ENCODE assay signal across 1 cellular context in the genomic region with DNA sequence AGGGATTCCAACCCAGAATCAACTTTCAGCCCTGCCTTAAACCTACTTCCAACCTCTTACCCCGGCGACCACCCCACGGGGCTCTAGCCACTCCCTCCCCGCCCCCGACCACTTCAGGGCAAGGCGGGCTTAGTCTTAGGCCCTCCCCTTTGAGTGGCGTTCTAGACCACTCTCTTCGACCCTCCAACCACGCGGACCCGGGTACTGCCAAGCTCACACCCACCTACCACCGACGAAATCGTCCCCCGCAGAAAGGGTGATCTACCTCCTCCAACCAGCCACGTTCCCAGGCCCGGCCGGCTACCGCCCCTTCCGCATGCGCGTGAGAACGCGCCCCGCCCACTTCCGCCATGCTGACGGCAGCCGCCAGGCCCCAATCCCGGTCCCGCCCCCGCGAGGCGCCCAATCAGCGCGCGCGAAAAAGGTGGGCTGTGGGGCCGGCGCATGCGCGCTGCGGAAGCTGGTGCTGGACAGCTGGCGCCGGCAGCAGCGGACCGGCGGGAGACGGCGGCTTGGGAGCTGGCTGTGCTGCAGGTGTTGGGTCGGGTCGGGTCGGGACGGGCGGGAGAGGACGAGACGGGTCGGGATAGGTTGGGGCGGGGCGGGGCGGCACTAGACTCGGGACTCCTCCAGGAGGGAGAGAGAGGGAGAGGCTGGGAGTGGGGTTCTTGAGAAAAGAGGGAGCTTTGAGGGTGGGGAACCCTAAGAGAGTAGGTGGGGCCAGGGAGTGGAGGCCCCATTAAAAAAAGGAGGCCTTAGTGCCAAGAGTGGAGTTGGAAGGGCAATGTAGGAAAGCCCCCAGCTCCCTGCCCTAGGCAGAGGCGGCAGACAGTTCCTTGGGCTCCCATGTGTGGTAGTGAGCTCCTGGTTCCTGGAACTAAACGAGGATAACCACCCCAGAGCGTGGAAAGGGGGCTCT.
TF ChIP-seq lines count a peak whose summit lies in the region.

A gene with protein sequence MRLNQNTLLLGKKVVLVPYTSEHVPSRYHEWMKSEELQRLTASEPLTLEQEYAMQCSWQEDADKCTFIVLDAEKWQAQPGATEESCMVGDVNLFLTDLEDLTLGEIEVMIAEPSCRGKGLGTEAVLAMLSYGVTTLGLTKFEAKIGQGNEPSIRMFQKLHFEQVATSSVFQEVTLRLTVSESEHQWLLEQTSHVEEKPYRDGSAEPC (minus strand): TSS at position 302 of the 919 bp plus-strand sequence. CDS start 647 bp downstream, outside the sequence.

TF ChIP-seq in HEK293, 187 proteins besides CTCF, POLR2A, EP300 and RAD21 (continued from another document):
- TF ChIP-seq, protein P1, sequence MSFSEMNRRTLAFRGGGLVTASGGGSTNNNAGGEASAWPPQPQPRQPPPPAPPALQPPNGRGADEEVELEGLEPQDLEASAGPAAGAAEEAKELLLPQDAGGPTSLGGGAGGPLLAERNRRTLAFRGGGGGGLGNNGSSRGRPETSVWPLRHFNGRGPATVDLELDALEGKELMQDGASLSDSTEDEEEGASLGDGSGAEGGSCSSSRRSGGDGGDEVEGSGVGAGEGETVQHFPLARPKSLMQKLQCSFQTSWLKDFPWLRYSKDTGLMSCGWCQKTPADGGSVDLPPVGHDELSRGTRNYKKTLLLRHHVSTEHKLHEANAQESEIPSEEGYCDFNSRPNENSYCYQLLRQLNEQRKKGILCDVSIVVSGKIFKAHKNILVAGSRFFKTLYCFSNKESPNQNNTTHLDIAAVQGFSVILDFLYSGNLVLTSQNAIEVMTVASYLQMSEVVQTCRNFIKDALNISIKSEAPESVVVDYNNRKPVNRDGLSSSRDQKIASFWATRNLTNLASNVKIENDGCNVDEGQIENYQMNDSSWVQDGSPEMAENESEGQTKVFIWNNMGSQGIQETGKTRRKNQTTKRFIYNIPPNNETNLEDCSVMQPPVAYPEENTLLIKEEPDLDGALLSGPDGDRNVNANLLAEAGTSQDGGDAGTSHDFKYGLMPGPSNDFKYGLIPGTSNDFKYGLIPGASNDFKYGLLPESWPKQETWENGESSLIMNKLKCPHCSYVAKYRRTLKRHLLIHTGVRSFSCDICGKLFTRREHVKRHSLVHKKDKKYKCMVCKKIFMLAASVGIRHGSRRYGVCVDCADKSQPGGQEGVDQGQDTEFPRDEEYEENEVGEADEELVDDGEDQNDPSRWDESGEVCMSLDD (tag by site-specific recombination; IDR thresholded peaks at IDR 0.05), result no peak
- TF ChIP-seq ZNF792 (tag by site-specific recombination; IDR thresholded peaks at IDR 0.05) (no peak), ZEB2 (tag by site-specific recombination; IDR thresholded peaks at IDR 0.05) (0 out of 2 replicates have a peak, but pooled peaks have one; percentile 46), ZNF776 (tag by site-specific recombination; IDR thresholded peaks at IDR 0.05; ENCODE audit: borderline replicate concordance) (no peak), ZNF350 (tag by site-specific recombination; IDR thresholded peaks at IDR 0.05) (no peak), HOXD13 (CRISPR knock-in tag; IDR thresholded peaks at IDR 0.05; ENCODE audit: borderline replicate concordance) (no peak), ZFP69B (tag by site-specific recombination; IDR thresholded peaks at IDR 0.05) (peak; percentile 65), ZNF561 (tag by site-specific recombination; IDR thresholded peaks at IDR 0.05; ENCODE audit: borderline replicate concordance) (peak; percentile 96), ZNF133 (tag by site-specific recombination; IDR thresholded peaks at IDR 0.05) (no peak), ZNF473 (tag by site-specific recombination; IDR thresholded peaks at IDR 0.05) (no peak), ZNF843 (tag by site-specific recombination; IDR thresholded peaks at IDR 0.05) (peak; percentile 36; the same call in 1 of the 2 replicates), ZXDB (tag by site-specific recombination; IDR thresholded peaks at IDR 0.05) (no peak), KLF8 (tag by site-specific recombination; IDR thresholded peaks at IDR 0.05) (peak; percentile 88), BCL11B (tag by site-specific recombination; IDR thresholded peaks at IDR 0.05; ENCODE audit: low read depth) (no peak), ZNF423 (tag by site-specific recombination; IDR thresholded peaks at IDR 0.05) (no peak), ZNF155 (tag by site-specific recombination; IDR thresholded peaks at IDR 0.05) (no peak)
- TF ChIP-seq, protein P2, sequence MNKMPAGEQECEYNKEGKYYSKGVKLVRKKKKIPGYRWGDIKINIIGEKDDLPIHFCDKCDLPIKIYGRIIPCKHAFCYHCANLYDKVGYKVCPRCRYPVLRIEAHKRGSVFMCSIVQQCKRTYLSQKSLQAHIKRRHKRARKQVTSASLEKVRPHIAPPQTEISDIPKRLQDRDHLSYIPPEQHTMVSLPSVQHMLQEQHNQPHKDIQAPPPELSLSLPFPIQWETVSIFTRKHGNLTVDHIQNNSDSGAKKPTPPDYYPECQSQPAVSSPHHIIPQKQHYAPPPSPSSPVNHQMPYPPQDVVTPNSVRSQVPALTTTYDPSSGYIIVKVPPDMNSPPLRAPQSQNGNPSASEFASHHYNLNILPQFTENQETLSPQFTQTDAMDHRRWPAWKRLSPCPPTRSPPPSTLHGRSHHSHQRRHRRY (tag by site-specific recombination; IDR thresholded peaks at IDR 0.05), result no peak
- TF ChIP-seq, protein P3, sequence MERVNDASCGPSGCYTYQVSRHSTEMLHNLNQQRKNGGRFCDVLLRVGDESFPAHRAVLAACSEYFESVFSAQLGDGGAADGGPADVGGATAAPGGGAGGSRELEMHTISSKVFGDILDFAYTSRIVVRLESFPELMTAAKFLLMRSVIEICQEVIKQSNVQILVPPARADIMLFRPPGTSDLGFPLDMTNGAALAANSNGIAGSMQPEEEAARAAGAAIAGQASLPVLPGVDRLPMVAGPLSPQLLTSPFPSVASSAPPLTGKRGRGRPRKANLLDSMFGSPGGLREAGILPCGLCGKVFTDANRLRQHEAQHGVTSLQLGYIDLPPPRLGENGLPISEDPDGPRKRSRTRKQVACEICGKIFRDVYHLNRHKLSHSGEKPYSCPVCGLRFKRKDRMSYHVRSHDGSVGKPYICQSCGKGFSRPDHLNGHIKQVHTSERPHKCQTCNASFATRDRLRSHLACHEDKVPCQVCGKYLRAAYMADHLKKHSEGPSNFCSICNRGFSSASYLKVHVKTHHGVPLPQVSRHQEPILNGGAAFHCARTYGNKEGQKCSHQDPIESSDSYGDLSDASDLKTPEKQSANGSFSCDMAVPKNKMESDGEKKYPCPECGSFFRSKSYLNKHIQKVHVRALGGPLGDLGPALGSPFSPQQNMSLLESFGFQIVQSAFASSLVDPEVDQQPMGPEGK (tag by site-specific recombination; IDR thresholded peaks at IDR 0.05), result peak; percentile 67
- TF ChIP-seq, protein P4, sequence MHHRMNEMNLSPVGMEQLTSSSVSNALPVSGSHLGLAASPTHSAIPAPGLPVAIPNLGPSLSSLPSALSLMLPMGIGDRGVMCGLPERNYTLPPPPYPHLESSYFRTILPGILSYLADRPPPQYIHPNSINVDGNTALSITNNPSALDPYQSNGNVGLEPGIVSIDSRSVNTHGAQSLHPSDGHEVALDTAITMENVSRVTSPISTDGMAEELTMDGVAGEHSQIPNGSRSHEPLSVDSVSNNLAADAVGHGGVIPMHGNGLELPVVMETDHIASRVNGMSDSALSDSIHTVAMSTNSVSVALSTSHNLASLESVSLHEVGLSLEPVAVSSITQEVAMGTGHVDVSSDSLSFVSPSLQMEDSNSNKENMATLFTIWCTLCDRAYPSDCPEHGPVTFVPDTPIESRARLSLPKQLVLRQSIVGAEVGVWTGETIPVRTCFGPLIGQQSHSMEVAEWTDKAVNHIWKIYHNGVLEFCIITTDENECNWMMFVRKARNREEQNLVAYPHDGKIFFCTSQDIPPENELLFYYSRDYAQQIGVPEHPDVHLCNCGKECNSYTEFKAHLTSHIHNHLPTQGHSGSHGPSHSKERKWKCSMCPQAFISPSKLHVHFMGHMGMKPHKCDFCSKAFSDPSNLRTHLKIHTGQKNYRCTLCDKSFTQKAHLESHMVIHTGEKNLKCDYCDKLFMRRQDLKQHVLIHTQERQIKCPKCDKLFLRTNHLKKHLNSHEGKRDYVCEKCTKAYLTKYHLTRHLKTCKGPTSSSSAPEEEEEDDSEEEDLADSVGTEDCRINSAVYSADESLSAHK (tag by site-specific recombination; IDR thresholded peaks at IDR 0.05), result no peak
- TF ChIP-seq, protein P5, sequence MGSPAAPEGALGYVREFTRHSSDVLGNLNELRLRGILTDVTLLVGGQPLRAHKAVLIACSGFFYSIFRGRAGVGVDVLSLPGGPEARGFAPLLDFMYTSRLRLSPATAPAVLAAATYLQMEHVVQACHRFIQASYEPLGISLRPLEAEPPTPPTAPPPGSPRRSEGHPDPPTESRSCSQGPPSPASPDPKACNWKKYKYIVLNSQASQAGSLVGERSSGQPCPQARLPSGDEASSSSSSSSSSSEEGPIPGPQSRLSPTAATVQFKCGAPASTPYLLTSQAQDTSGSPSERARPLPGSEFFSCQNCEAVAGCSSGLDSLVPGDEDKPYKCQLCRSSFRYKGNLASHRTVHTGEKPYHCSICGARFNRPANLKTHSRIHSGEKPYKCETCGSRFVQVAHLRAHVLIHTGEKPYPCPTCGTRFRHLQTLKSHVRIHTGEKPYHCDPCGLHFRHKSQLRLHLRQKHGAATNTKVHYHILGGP (tag by site-specific recombination; IDR thresholded peaks at IDR 0.05), result no peak
- TF ChIP-seq, protein P6, sequence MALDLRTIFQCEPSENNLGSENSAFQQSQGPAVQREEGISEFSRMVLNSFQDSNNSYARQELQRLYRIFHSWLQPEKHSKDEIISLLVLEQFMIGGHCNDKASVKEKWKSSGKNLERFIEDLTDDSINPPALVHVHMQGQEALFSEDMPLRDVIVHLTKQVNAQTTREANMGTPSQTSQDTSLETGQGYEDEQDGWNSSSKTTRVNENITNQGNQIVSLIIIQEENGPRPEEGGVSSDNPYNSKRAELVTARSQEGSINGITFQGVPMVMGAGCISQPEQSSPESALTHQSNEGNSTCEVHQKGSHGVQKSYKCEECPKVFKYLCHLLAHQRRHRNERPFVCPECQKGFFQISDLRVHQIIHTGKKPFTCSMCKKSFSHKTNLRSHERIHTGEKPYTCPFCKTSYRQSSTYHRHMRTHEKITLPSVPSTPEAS (tag by site-specific recombination; IDR thresholded peaks at IDR 0.05), result no peak
